ENCODE assay signal across 20 cellular contexts in genomic region chr9:19306568-19306967, GRCh38.
DNase-seq lines count a peak whose midpoint lies in the region; ATAC-seq, FAIRE-seq and TF ChIP-seq lines count a peak whose summit lies in the region.
"Had no signal": no experiment of that assay in that cellular context is flagged by ENCODE, and none has a peak within 500 bp of the region (broad histone marks: within the 10 kb centered on the region; RNA-seq: fewer than 3 reads in every experiment).

No MANE protein-coding gene starts in this region.

- H3K4me1 ChIP-seq in A549 = no peaks in the 10 kb centered on the region
- H3K4me1 ChIP-seq in HEK293 (ENCODE audit: control insufficient read depth, insufficient read depth, low read length) = no peaks in the 10 kb centered on the region
- no peaks in the 10 kb centered on the region for H3K4me1 ChIP-seq in mesendoderm (ENCODE audit: control insufficient read depth, low read depth, low read length)
- no peaks in the 10 kb centered on the region for H3K4me1 ChIP-seq in effector memory CD4-positive, alpha-beta T cell (ENCODE audit: control insufficient read depth, insufficient read depth, low read length, poor library complexity, severe bottlenecking)
- H3K4me1 ChIP-seq: BE2C, HAP-1 had no signal

- TF ChIP-seq EP300 in A549 (IDR thresholded peaks at IDR 0.05) = no peak

- CTCF ChIA-PET in A549 (lab: Yijun Ruan, JAX) (no interaction called here), HEK293 (lab: Yijun Ruan, JAX) (no interaction called here)

- H3K4ac ChIP-seq in mesendoderm (ENCODE audit: low read depth, low read length) = no peak overlapping the region

- no peak overlapping the region for H2BK120ac ChIP-seq in mesendoderm (ENCODE audit: low read depth, low read length)

- H3K4me3 ChIP-seq in A549 = no peak overlapping the region
- H3K4me3 ChIP-seq in HEK293 (ENCODE audit: low read depth, low read length) = no peak overlapping the region
- H3K4me3 ChIP-seq in mesendoderm (ENCODE audit: low read length) = no peak overlapping the region
- H3K4me3 ChIP-seq in effector memory CD4-positive, alpha-beta T cell (ENCODE audit: insufficient read depth, low read depth, low read length, poor library complexity, severe bottlenecking) = no peak overlapping the region
- H3K4me3 ChIP-seq: HAP-1 had no signal

- H3K79me2 ChIP-seq in mesendoderm (ENCODE audit: control insufficient read depth, insufficient read depth, low read length) = no peaks in the 10 kb centered on the region

- TF ChIP-seq CTCF in A549 (IDR thresholded peaks at IDR 0.05) (no peak), HEK293 (tag by site-specific recombination; IDR thresholded peaks at IDR 0.05) (no peak)

- H3K9ac ChIP-seq in mesendoderm (ENCODE audit: low read length) = no peak overlapping the region

- H3K79me1 ChIP-seq in mesendoderm (ENCODE audit: low read length) = no peaks in the 10 kb centered on the region

- no peak overlapping the region for H2AK5ac ChIP-seq in mesendoderm (ENCODE audit: low read length)

- H3K4me2 ChIP-seq in A549 (no peak overlapping the region), mesendoderm (ENCODE audit: low read length) (no peak overlapping the region)

- no peak overlapping the region for H3K18ac ChIP-seq in mesendoderm (ENCODE audit: low read length)

- H4K5ac ChIP-seq in mesendoderm (ENCODE audit: low read length) = no peak overlapping the region

- 91% methylated on average over 5 of the region's 5 CpGs for WGBS in A549 (ENCODE audit: missing lambda C conversion rate)
- no CpG with 5 or more reads among the region's 5 CpGs for WGBS in mesendoderm (ENCODE audit: extremely low coverage, insufficient coverage, low lambda C conversion rate)

- TF ChIP-seq RAD21 in A549 (conservative IDR thresholded peaks at IDR 0.05 in 1 of 2, IDR thresholded peaks at IDR 0.05 in 1 of 2) = no peak

- no peak for ATAC-seq in A549

- no peak for TF ChIP-seq POLR2A in A549 (IDR thresholded peaks at IDR 0.05; ENCODE audit: low read length)

- POLR2A ChIA-PET in A549 (lab: Yijun Ruan, JAX) = no interaction called here
- POLR2A ChIA-PET in HEK293 (lab: Yijun Ruan, JAX) = no interaction called here

- H3K27ac ChIP-seq in A549 (no peak overlapping the region), HEK293 (ENCODE audit: extremely low read depth, low read depth, low read length) (no peak overlapping the region), mesendoderm (ENCODE audit: low read depth, low read length) (no peak overlapping the region)
- no peak overlapping the region for H3K27ac ChIP-seq in effector memory CD4-positive, alpha-beta T cell (ENCODE audit: insufficient read depth, low read length, poor library complexity, severe bottlenecking)

- no peak overlapping the region for H3K56ac ChIP-seq in mesendoderm (ENCODE audit: low read length)

- H3K23ac ChIP-seq in mesendoderm (ENCODE audit: low read length) = no peak overlapping the region

- no peak for FAIRE-seq in A549 (lab: Jason Lieb, UNC)
- FAIRE-seq in frontal cortex (lab: Jason Lieb, UNC) = peak; percentile 42
- FAIRE-seq: GM12891, GM19239 had no signal

- H3K9me3 ChIP-seq in A549 (no peaks in the 10 kb centered on the region), HEK293 (ENCODE audit: control insufficient read depth, insufficient read depth, low read depth, low read length) (no peaks in the 10 kb centered on the region)
- H3K9me3 ChIP-seq in effector memory CD4-positive, alpha-beta T cell (ENCODE audit: control insufficient read depth, low read length) = no peaks in the 10 kb centered on the region
- H3K9me3 ChIP-seq: BE2C, HAP-1 had no signal

- H4K8ac ChIP-seq in mesendoderm (ENCODE audit: low read depth, low read length) = no peak overlapping the region

- DNase-seq in A549 (ENCODE audit: low read depth in 1 of 2, low spot score in 1 of 2) = no peak
- no peak for DNase-seq in frontal cortex (ENCODE audit: low spot score in 2 of 2)
- DNase-seq in mesendoderm = peak; percentile 14
- DNase-seq in activated CD8-positive, alpha-beta memory T cell treated with anti-CD3 and anti-CD28 coated beads, Interleukin-2, amount 50 U/mL, for 4 hours = no peak
- DNase-seq in NCI-H1930 (lab: John Stamatoyannopoulos, UW) = no peak
- DNase-seq in effector memory CD4-positive, alpha-beta T cell = no peak
- DNase-seq: 8988T; BE2C; C1 segment of cervical spinal cord; CD4-positive, CD25-positive, alpha-beta regulatory T cell; CD8-positive, alpha-beta memory T cell; COR-L47; DMS 273 treated with DMSO at 0.1 percent for 48 hours; DMS53; DND-41; EL had no signal

- no peak overlapping the region for H2BK15ac ChIP-seq in mesendoderm (replicated peaks; ENCODE audit: low read depth)

- H2BK5ac ChIP-seq in mesendoderm (ENCODE audit: low read length) = no peak overlapping the region

- peaks cover 0 to 19% of the 10 kb centered on the region in 2 experiments; a peak in 2 of 3 replicates for H3K36me3 ChIP-seq in HEK293 (ENCODE audit: control insufficient read depth in 2 of 2, insufficient read depth in 1 of 2, low read length in 2 of 2)
- no peaks in the 10 kb centered on the region for H3K36me3 ChIP-seq in mesendoderm (ENCODE audit: control insufficient read depth, insufficient read depth, low read length)
- H3K36me3 ChIP-seq in effector memory CD4-positive, alpha-beta T cell (ENCODE audit: control insufficient read depth, insufficient read depth, low read length) = peaks cover 23% of the 10 kb centered on the region

- no peaks in the 10 kb centered on the region for H3K27me3 ChIP-seq in mesendoderm (ENCODE audit: insufficient read depth, low read length, poor library complexity)
- H3K27me3 ChIP-seq in effector memory CD4-positive, alpha-beta T cell (replicated peaks; ENCODE audit: control insufficient read depth, insufficient read depth, low read length, poor library complexity, severe bottlenecking) = no peaks in the 10 kb centered on the region
- H3K27me3 ChIP-seq: BE2C had no signal

TF ChIP-seq in A549, 52 proteins besides CTCF, POLR2A, EP300 and RAD21:
- TF ChIP-seq ELK1 (IDR thresholded peaks at IDR 0.05; ENCODE audit: low read depth, low read length) (no peak), ZC3H11A (IDR thresholded peaks at IDR 0.05) (peak; percentile 99)

TF ChIP-seq in HEK293, 187 proteins besides CTCF, POLR2A, EP300 and RAD21 (continues in another document):
- TF ChIP-seq BCL11B (tag by site-specific recombination; IDR thresholded peaks at IDR 0.05; ENCODE audit: low read depth) (no peak), ZNF292 (tag by site-specific recombination; IDR thresholded peaks at IDR 0.05; ENCODE audit: borderline replicate concordance, low read depth) (no peak), ZNF426 (tag by site-specific recombination; IDR thresholded peaks at IDR 0.05) (peak; percentile 86), ZNF510 (tag by site-specific recombination; IDR thresholded peaks at IDR 0.05; ENCODE audit: insufficient replicate concordance) (peak; percentile 67), ZNF133 (tag by site-specific recombination; IDR thresholded peaks at IDR 0.05) (no peak), ZBTB11 (tag by site-specific recombination; conservative IDR thresholded peaks at IDR 0.05; ENCODE audit: low read depth) (peak; percentile 73), ZNF140 (tag by site-specific recombination; IDR thresholded peaks at IDR 0.05) (peak; percentile 69; the same call in 1 of the 2 replicates), ZNF707 (tag by site-specific recombination; IDR thresholded peaks at IDR 0.05) (no peak), ZIC2 (tag by site-specific recombination; IDR thresholded peaks at IDR 0.05) (no peak), ZNF585B (tag by site-specific recombination; IDR thresholded peaks at IDR 0.05) (no peak), ZNF560 (tag by site-specific recombination; IDR thresholded peaks at IDR 0.05; ENCODE audit: borderline replicate concordance) (0 out of 2 replicates have a peak, but pooled peaks have one; percentile 28), ZNF23 (tag by site-specific recombination; IDR thresholded peaks at IDR 0.05; ENCODE audit: borderline replicate concordance) (no peak), ZNF394 (tag by site-specific recombination; IDR thresholded peaks at IDR 0.05; ENCODE audit: borderline replicate concordance) (peak; percentile 92), ZFP37 (tag by site-specific recombination; IDR thresholded peaks at IDR 0.05) (0 out of 2 replicates have a peak, but pooled peaks have one; percentile 29), ZNF658 (tag by site-specific recombination; IDR thresholded peaks at IDR 0.05) (no peak), ZXDB (tag by site-specific recombination; IDR thresholded peaks at IDR 0.05) (peak; percentile 59)

Comparison
In these comparisons a context has a peak if more than half of its experiments do, and no peak if none do; other contexts are left out.
1. Of the 5 proteins assayed by ChIP-seq in both HEK293 and A549: peak only in HEK293: REST; only in A549: none; in both: none; in neither: 4.